Comparison of ENCODE assay signal across 1 cellular context in the genomic region with DNA sequence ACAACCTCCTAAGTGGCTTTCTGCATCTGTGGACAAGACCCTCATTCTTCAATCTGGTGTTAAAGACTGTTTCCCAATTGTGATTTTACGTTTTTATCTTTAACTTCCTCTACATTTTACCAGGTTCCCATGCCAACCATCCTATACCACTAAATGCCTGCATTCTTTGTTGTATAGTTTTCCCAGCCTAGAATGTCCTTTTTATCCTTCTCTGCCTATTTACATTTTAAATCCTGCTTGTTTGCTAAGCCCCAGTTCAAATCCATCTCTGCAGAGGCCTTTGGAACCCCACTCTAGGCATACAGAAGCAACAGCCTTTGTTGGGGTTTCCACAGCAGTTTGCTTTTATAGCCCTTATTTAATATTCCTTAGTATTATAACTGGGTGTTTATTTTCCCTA.
TF ChIP-seq lines count a peak whose summit lies in the region.

No MANE protein-coding gene starts in this region.

TF ChIP-seq in HepG2, 621 proteins besides CTCF, POLR2A, EP300 and RAD21 (continued from another document):
- TF ChIP-seq, protein P1, sequence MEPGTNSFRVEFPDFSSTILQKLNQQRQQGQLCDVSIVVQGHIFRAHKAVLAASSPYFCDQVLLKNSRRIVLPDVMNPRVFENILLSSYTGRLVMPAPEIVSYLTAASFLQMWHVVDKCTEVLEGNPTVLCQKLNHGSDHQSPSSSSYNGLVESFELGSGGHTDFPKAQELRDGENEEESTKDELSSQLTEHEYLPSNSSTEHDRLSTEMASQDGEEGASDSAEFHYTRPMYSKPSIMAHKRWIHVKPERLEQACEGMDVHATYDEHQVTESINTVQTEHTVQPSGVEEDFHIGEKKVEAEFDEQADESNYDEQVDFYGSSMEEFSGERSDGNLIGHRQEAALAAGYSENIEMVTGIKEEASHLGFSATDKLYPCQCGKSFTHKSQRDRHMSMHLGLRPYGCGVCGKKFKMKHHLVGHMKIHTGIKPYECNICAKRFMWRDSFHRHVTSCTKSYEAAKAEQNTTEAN (CRISPR knock-in tag; conservative IDR thresholded peaks at IDR 0.05): no peak
- TF ChIP-seq, protein P2, sequence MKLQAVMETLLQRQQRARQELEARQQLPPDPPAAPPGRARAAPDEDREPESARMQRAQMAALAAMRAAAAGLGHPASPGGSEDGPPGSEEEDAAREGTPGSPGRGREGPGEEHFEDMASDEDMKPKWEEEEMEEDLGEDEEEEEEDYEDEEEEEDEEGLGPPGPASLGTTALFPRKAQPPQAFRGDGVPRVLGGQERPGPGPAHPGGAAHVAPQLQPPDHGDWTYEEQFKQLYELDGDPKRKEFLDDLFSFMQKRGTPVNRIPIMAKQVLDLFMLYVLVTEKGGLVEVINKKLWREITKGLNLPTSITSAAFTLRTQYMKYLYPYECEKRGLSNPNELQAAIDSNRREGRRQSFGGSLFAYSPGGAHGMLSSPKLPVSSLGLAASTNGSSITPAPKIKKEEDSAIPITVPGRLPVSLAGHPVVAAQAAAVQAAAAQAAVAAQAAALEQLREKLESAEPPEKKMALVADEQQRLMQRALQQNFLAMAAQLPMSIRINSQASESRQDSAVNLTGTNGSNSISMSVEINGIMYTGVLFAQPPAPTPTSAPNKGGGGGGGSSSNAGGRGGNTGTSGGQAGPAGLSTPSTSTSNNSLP (IDR thresholded peaks at IDR 0.05; ENCODE audit: low read depth, low read length): 0 out of 2 replicates have a peak, but pooled peaks have one; percentile 12
- TF ChIP-seq, protein P3, sequence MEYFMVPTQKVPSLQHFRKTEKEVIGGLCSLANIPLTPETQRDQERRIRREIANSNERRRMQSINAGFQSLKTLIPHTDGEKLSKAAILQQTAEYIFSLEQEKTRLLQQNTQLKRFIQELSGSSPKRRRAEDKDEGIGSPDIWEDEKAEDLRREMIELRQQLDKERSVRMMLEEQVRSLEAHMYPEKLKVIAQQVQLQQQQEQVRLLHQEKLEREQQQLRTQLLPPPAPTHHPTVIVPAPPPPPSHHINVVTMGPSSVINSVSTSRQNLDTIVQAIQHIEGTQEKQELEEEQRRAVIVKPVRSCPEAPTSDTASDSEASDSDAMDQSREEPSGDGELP (IDR thresholded peaks at IDR 0.05; ENCODE audit: borderline replicate concordance, low read depth): no peak
- TF ChIP-seq, protein P4, sequence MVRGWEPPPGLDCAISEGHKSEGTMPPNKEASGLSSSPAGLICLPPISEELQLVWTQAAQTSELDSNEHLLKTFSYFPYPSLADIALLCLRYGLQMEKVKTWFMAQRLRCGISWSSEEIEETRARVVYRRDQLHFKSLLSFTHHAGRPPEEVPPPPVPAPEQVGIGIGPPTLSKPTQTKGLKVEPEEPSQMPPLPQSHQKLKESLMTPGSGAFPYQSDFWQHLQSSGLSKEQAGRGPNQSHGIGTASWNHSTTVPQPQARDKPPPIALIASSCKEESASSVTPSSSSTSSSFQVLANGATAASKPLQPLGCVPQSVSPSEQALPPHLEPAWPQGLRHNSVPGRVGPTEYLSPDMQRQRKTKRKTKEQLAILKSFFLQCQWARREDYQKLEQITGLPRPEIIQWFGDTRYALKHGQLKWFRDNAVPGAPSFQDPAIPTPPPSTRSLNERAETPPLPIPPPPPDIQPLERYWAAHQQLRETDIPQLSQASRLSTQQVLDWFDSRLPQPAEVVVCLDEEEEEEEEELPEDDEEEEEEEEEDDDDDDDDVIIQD (CRISPR knock-in tag; IDR thresholded peaks at IDR 0.05; ENCODE audit: low read depth): 0 out of 2 replicates have a peak, but pooled peaks have one; percentile 16
- TF ChIP-seq FOXA1 (IDR thresholded peaks at IDR 0.05) (no peak), FOXA1 (CRISPR knock-in tag; IDR thresholded peaks at IDR 0.05) (peak; percentile 52), FOXA3 (CRISPR knock-in tag; IDR thresholded peaks at IDR 0.05) (peak; percentile 62; the same call in 1 of the 2 replicates), ZMYM4 (CRISPR knock-in tag; IDR thresholded peaks at IDR 0.05) (0 out of 2 replicates have a peak, but pooled peaks have one; percentile 24), PITX1 (CRISPR knock-in tag; IDR thresholded peaks at IDR 0.05) (0 out of 2 replicates have a peak, but pooled peaks have one; percentile 62), SOX5 (CRISPR knock-in tag; IDR thresholded peaks at IDR 0.05; ENCODE audit: borderline replicate concordance) (peak; percentile 12; the same call in 1 of the 2 replicates), ZBTB20 (CRISPR knock-in tag; IDR thresholded peaks at IDR 0.05; ENCODE audit: borderline replicate concordance, low read depth) (0 out of 2 replicates have a peak, but pooled peaks have one; percentile 23), SOX6 (IDR thresholded peaks at IDR 0.05) (no peak), SOX6 (CRISPR knock-in tag; IDR thresholded peaks at IDR 0.05) (peak; percentile 29; the same call in 1 of the 2 replicates), RFX1 (IDR thresholded peaks at IDR 0.05) (peak; percentile 34; the same call in 1 of the 2 replicates), HNF4A (CRISPR knock-in tag; IDR thresholded peaks at IDR 0.05) (peak; percentile 31; the same call in 1 of the 2 replicates)
- TF ChIP-seq, protein P5, sequence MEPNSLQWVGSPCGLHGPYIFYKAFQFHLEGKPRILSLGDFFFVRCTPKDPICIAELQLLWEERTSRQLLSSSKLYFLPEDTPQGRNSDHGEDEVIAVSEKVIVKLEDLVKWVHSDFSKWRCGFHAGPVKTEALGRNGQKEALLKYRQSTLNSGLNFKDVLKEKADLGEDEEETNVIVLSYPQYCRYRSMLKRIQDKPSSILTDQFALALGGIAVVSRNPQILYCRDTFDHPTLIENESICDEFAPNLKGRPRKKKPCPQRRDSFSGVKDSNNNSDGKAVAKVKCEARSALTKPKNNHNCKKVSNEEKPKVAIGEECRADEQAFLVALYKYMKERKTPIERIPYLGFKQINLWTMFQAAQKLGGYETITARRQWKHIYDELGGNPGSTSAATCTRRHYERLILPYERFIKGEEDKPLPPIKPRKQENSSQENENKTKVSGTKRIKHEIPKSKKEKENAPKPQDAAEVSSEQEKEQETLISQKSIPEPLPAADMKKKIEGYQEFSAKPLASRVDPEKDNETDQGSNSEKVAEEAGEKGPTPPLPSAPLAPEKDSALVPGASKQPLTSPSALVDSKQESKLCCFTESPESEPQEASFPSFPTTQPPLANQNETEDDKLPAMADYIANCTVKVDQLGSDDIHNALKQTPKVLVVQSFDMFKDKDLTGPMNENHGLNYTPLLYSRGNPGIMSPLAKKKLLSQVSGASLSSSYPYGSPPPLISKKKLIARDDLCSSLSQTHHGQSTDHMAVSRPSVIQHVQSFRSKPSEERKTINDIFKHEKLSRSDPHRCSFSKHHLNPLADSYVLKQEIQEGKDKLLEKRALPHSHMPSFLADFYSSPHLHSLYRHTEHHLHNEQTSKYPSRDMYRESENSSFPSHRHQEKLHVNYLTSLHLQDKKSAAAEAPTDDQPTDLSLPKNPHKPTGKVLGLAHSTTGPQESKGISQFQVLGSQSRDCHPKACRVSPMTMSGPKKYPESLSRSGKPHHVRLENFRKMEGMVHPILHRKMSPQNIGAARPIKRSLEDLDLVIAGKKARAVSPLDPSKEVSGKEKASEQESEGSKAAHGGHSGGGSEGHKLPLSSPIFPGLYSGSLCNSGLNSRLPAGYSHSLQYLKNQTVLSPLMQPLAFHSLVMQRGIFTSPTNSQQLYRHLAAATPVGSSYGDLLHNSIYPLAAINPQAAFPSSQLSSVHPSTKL (CRISPR knock-in tag; IDR thresholded peaks at IDR 0.05): 0 out of 2 replicates have a peak, but pooled peaks have one; percentile 20
- TF ChIP-seq, protein P6, sequence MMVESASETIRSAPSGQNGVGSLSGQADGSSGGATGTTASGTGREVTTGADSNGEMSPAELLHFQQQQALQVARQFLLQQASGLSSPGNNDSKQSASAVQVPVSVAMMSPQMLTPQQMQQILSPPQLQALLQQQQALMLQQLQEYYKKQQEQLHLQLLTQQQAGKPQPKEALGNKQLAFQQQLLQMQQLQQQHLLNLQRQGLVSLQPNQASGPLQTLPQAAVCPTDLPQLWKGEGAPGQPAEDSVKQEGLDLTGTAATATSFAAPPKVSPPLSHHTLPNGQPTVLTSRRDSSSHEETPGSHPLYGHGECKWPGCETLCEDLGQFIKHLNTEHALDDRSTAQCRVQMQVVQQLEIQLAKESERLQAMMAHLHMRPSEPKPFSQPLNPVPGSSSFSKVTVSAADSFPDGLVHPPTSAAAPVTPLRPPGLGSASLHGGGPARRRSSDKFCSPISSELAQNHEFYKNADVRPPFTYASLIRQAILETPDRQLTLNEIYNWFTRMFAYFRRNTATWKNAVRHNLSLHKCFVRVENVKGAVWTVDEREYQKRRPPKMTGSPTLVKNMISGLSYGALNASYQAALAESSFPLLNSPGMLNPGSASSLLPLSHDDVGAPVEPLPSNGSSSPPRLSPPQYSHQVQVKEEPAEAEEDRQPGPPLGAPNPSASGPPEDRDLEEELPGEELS (CRISPR knock-in tag; IDR thresholded peaks at IDR 0.05): 0 out of 2 replicates have a peak, but pooled peaks have one; percentile 25
- TF ChIP-seq, protein P7, sequence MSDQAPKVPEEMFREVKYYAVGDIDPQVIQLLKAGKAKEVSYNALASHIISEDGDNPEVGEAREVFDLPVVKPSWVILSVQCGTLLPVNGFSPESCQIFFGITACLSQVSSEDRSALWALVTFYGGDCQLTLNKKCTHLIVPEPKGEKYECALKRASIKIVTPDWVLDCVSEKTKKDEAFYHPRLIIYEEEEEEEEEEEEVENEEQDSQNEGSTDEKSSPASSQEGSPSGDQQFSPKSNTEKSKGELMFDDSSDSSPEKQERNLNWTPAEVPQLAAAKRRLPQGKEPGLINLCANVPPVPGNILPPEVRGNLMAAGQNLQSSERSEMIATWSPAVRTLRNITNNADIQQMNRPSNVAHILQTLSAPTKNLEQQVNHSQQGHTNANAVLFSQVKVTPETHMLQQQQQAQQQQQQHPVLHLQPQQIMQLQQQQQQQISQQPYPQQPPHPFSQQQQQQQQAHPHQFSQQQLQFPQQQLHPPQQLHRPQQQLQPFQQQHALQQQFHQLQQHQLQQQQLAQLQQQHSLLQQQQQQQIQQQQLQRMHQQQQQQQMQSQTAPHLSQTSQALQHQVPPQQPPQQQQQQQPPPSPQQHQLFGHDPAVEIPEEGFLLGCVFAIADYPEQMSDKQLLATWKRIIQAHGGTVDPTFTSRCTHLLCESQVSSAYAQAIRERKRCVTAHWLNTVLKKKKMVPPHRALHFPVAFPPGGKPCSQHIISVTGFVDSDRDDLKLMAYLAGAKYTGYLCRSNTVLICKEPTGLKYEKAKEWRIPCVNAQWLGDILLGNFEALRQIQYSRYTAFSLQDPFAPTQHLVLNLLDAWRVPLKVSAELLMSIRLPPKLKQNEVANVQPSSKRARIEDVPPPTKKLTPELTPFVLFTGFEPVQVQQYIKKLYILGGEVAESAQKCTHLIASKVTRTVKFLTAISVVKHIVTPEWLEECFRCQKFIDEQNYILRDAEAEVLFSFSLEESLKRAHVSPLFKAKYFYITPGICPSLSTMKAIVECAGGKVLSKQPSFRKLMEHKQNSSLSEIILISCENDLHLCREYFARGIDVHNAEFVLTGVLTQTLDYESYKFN (CRISPR knock-in tag; conservative IDR thresholded peaks at IDR 0.05): peak; percentile 63
